Comparison of ENCODE assay signal across 11 cellular contexts in genomic region chr12:21456291-21456780, GRCh38. TPM values are rescaled to one million over a fixed set of nuclear protein-coding genes. Genes with fewer than 3 reads are reported as not detected.
DNase-seq lines count a peak whose midpoint lies in the region; ATAC-seq lines count a peak whose summit lies in the region.
"Had no signal": no experiment of that assay in that cellular context is flagged by ENCODE, and none has a peak within 500 bp of the region (broad histone marks: within the 10 kb centered on the region; RNA-seq: fewer than 3 reads in every experiment).

No MANE protein-coding gene starts in this region.

- H3K36me3 Mint-ChIP-seq in activated CD4-positive, alpha-beta T cell treated with anti-CD3 and anti-CD28 coated beads for 36 hours (ENCODE audit: low read depth), result peaks cover 36% of the 10 kb centered on the region

- intact Hi-C loops in activated CD4-positive, alpha-beta T cell treated with anti-CD3 and anti-CD28 coated beads for 36 hours (cut with DNase I, micrococcal nuclease), result loop anchor here (1.0 to 5.0 kb wide), 5 partner anchors 19 to 1166 kb away; partner anchors contain the start of genes GOLT1B (in 2 of the 2), RECQL (in 2 of the 2) and PYROXD1 (in 1 of the 2)

- H3K9me3 Mint-ChIP-seq in activated CD4-positive, alpha-beta T cell treated with anti-CD3 and anti-CD28 coated beads for 36 hours (ENCODE audit: low read depth), result no peaks in the 10 kb centered on the region

- no peak overlapping the region for H3K4me3 Mint-ChIP-seq in activated CD4-positive, alpha-beta T cell treated with anti-CD3 and anti-CD28 coated beads for 36 hours

- H3K27ac Mint-ChIP-seq in activated CD4-positive, alpha-beta T cell treated with anti-CD3 and anti-CD28 coated beads for 36 hours, result peak overlapping the region; percentile 74

- peak; percentile 84 for ATAC-seq in activated CD4-positive, alpha-beta T cell treated with anti-CD3 and anti-CD28 coated beads for 36 hours
- no peak for ATAC-seq in GM19397 (IDR thresholded peaks at IDR 0.05; ENCODE audit: unreplicated experiment)
- no peak for ATAC-seq in HG02852 (IDR thresholded peaks at IDR 0.05; ENCODE audit: unreplicated experiment)
- no peak for ATAC-seq in HG03354 (IDR thresholded peaks at IDR 0.05; ENCODE audit: poor library complexity, severe bottlenecking, unreplicated experiment)

- POLR2A ChIA-PET in activated CD4-positive, alpha-beta T cell treated with anti-CD3 and anti-CD28 coated beads for 36 hours (lab: Charles Lee), result interaction anchor here (0.7 kb wide), 1 partner anchor 13 kb away, joined by 4 read pairs; no protein-coding TSS in a partner anchor

- no peaks in the 10 kb centered on the region for H3K27me3 Mint-ChIP-seq in activated CD4-positive, alpha-beta T cell treated with anti-CD3 and anti-CD28 coated beads for 36 hours

- CTCF ChIA-PET in activated CD4-positive, alpha-beta T cell treated with anti-CD3 and anti-CD28 coated beads for 36 hours (lab: Charles Lee), result interaction anchor here (1.7 kb wide), 1 partner anchor 13 kb away, joined by 4 read pairs; no protein-coding TSS in a partner anchor

- H3K4me1 Mint-ChIP-seq in activated CD4-positive, alpha-beta T cell treated with anti-CD3 and anti-CD28 coated beads for 36 hours, result peaks cover 42% of the 10 kb centered on the region

- DNase-seq in M059J (ENCODE audit: low read depth) (peak; percentile 12), NCI-H1092 treated with DMSO at 0.1 percent for 48 hours (lab: John Stamatoyannopoulos, UW) (no peak)
- peak; percentile 59 for DNase-seq in activated CD4-positive, alpha-beta T cell treated with anti-CD3 and anti-CD28 coated beads for 36 hours
- peak; percentile 20 for DNase-seq in activated naive CD8-positive, alpha-beta T cell treated with anti-CD3 and anti-CD28 coated beads, Interleukin-2, amount 50 U/mL, for 16 hours (ENCODE audit: low read depth, low spot score)
- DNase-seq in stimulated activated CD4-positive, alpha-beta T cell treated with anti-CD3 and anti-CD28 coated beads, TNF-alpha, amount 100 ng/mL, for 48 hours (ENCODE audit: low read depth in 3 of 3), result peak in 2 of 3 donors; percentile 21 to 38
- DNase-seq: caudate nucleus; NCI-H1048; NK-92 treated with Interleukin-12 subunit alpha and Interleukin-12 subunit beta, amount 100 ng/mL, for 24 hours had no signal

RNA-seq across cellular contexts. Expression of gene PYROXD1, which starts 18.9 kb away (rescaled TPM):
- 0.94 and 2.3 TPM in 2 replicates for total RNA-seq in M059J (2014; rRNA removed; shearing (Covaris generic))
- 10 to 100 TPM; 27.4 to 34.6 TPM for total RNA-seq in activated CD4-positive, alpha-beta T cell treated with anti-CD3 and anti-CD28 coated beads for 36 hours

RNA-seq across cellular contexts. Expression of gene RECQL, which starts 45.1 kb away (rescaled TPM):
- 71.3 and 92.2 TPM in 2 replicates for total RNA-seq in M059J (2014; rRNA removed; shearing (Covaris generic))
- total RNA-seq in activated CD4-positive, alpha-beta T cell treated with anti-CD3 and anti-CD28 coated beads for 36 hours, result 10 to 100 TPM; 64.4 to 92.8 TPM

RNA-seq across cellular contexts. Expression of gene GOLT1B, which starts 45.3 kb away (rescaled TPM):
- 95.9 and 121 TPM in 2 replicates for total RNA-seq in M059J (2014; rRNA removed; shearing (Covaris generic))
- 10 to 100 TPM; 25.6 to 31.2 TPM for total RNA-seq in activated CD4-positive, alpha-beta T cell treated with anti-CD3 and anti-CD28 coated beads for 36 hours
